ENCODE assay signal across 17 cellular contexts in genomic region chr2:95058989-95059601, GRCh38. TPM values are rescaled to one million over a fixed set of nuclear protein-coding genes. Genes with fewer than 3 reads are reported as not detected.
A peak's percentile ranks its signal among the peaks of the same experiment; 100 is the strongest.
DNase-seq lines count a peak whose midpoint lies in the region; ATAC-seq and TF ChIP-seq lines count a peak whose summit lies in the region.
"Had no signal": no experiment of that assay in that cellular context is flagged by ENCODE, and none has a peak within 500 bp of the region (broad histone marks: within the 10 kb centered on the region; RNA-seq: fewer than 3 reads in every experiment).

No MANE protein-coding gene starts in this region.

- H2AFZ ChIP-seq in neural progenitor cell (replicated peaks): no peak overlapping the region

- H3K27ac Mint-ChIP-seq in neural progenitor cell: no peak overlapping the region
- H3K27ac Mint-ChIP-seq: stimulated activated naive CD8-positive, alpha-beta T cell treated with anti-CD3 and anti-CD28 coated beads, Interleukin-15, Interleukin-2, amounts not matched to agents 100 ng/mL and 50 ng/mL, for 24 hours had no signal

- H3K4me3 ChIP-seq in stomach: no peak overlapping the region
- H3K4me3 ChIP-seq in neural progenitor cell: no peak overlapping the region
- H3K4me3 ChIP-seq: breast epithelium, GM12878, SJCRH30 had no signal

- no peak overlapping the region for H3K9ac ChIP-seq in neural progenitor cell

- intact Hi-C loops in stomach (cut with DNase I; ENCODE audit: low total_unique reads): no loop called here

- DNase-seq in activated CD4-positive, CD25-positive, alpha-beta regulatory T cell treated with anti-CD3 and anti-CD28 coated beads, Interleukin-2, amount 50 U/mL, for 72 hours: peak; percentile 7
- DNase-seq in activated CD4-positive, CD25-positive, alpha-beta regulatory T cell (lab: John Stamatoyannopoulos, UW): no peak
- peak; percentile 47 for DNase-seq in astrocyte of the hippocampus (ENCODE audit: low read depth, low spot score)
- peak; percentile 85 for DNase-seq in left kidney (ENCODE audit: low read depth, low spot score)
- peak; percentile 29 for DNase-seq in stomach
- DNase-seq in neural progenitor cell (ENCODE audit: low spot score): no peak
- DNase-seq in retina: no peak
- DNase-seq: activated CD8-positive, alpha-beta T cell treated with anti-CD3 and anti-CD28 coated beads, Interleukin-2, amount 10 ng/mL, durations not matched to agents 7 days and 5 days; activated naive CD4-positive, alpha-beta T cell; Karpas-422; midbrain; SJCRH30 had no signal

- H3K4me1 ChIP-seq in stomach (peaks cover 0 to 24% (median 13%) of the 10 kb centered on the region in 4 donors), neural progenitor cell (no peaks in the 10 kb centered on the region)
- H3K4me1 ChIP-seq: breast epithelium had no signal

- TF ChIP-seq POLR2A in stomach (IDR thresholded peaks at IDR 0.05): no peak

- no peak for TF ChIP-seq EP300 in stomach (IDR thresholded peaks at IDR 0.05)

- H3K9me3 ChIP-seq in stomach (no peaks in the 10 kb centered on the region), neural progenitor cell (ENCODE audit: low read depth) (peaks cover 6% of the 10 kb centered on the region)
- H3K9me3 ChIP-seq: breast epithelium, SJCRH30 had no signal

- H3K4me2 ChIP-seq in neural progenitor cell: no peak overlapping the region

- no peaks in the 10 kb centered on the region for H3K9me3 Mint-ChIP-seq in neural progenitor cell
- H3K9me3 Mint-ChIP-seq: stimulated activated naive CD8-positive, alpha-beta T cell treated with anti-CD3 and anti-CD28 coated beads, Interleukin-15, Interleukin-2, amounts not matched to agents 100 ng/mL and 50 ng/mL, for 24 hours had no signal

- no peaks in the 10 kb centered on the region for H3K79me2 ChIP-seq in neural progenitor cell (ENCODE audit: low read depth)

- WGBS in stomach, 5 donors: 45 to 59% (median 55%) methylated on average over 7 to 11 of the region's 11 CpGs

- peaks cover 0 to 33% (median 0%) of the 10 kb centered on the region in 3 donors for H3K27me3 ChIP-seq in stomach
- no peaks in the 10 kb centered on the region for H3K27me3 ChIP-seq in neural progenitor cell
- H3K27me3 ChIP-seq: SJCRH30 had no signal

- no peaks in the 10 kb centered on the region for H4K20me1 ChIP-seq in neural progenitor cell (ENCODE audit: low read depth)

- no peak for TF ChIP-seq CTCF in stomach (IDR thresholded peaks at IDR 0.05)
- no peak for TF ChIP-seq CTCF in neural progenitor cell (IDR thresholded peaks at IDR 0.05)

- H3K36me3 Mint-ChIP-seq in neural progenitor cell: no peaks in the 10 kb centered on the region

- no peaks in the 10 kb centered on the region for H3K36me3 ChIP-seq in stomach
- H3K36me3 ChIP-seq in neural progenitor cell: no peaks in the 10 kb centered on the region
- H3K36me3 ChIP-seq: breast epithelium, SJCRH30 had no signal

- peaks cover 41% of the 10 kb centered on the region for H3K4me1 Mint-ChIP-seq in neural progenitor cell

- no peak overlapping the region for H3K4me3 Mint-ChIP-seq in neural progenitor cell
- H3K4me3 Mint-ChIP-seq: activated CD8-positive, alpha-beta T cell treated with anti-CD3 and anti-CD28 coated beads, Interleukin-2, amount 10 ng/mL, durations not matched to agents 7 days and 5 days; stimulated activated naive CD8-positive, alpha-beta T cell treated with anti-CD3 and anti-CD28 coated beads, Interleukin-15, Interleukin-2, amounts not matched to agents 100 ng/mL and 50 ng/mL, for 24 hours had no signal

- H3K27ac ChIP-seq in stomach: peak overlapping the region in 2 of 5 donors; percentile 51 to 64
- H3K27ac ChIP-seq in neural progenitor cell: no peak overlapping the region
- H3K27ac ChIP-seq: breast epithelium, SJCRH30 had no signal

- H3F3A ChIP-seq in neural progenitor cell (ENCODE audit: low read depth): no peaks in the 10 kb centered on the region

- H3K27me3 Mint-ChIP-seq in neural progenitor cell (ENCODE audit: insufficient read depth, low read depth): peaks cover 15% of the 10 kb centered on the region
- H3K27me3 Mint-ChIP-seq: stimulated activated naive CD8-positive, alpha-beta T cell treated with anti-CD3 and anti-CD28 coated beads, Interleukin-15, Interleukin-2, amounts not matched to agents 100 ng/mL and 50 ng/mL, for 24 hours had no signal

- no peak for ATAC-seq in HG02870 (IDR thresholded peaks at IDR 0.05; ENCODE audit: unreplicated experiment)
- ATAC-seq: activated CD8-positive, alpha-beta T cell treated with anti-CD3 and anti-CD28 coated beads, Interleukin-2, amount 10 ng/mL, durations not matched to agents 7 days and 5 days; GM12878 had no signal

RNA-seq across cellular contexts. Expression of gene MAL, which starts 33.6 kb away (rescaled TPM):
- total RNA-seq in stomach (10 to 100 TPM in 3 of 5 donors, 1 to 10 TPM in 2; 3.2 to 95.5 (median 15.8) TPM), neural progenitor cell (ENCODE audit: low replicate concordance) (not detected in 2 replicates)
- polyA plus RNA-seq in stomach: 100 to 1,000 TPM in 1 of 3 donors, 10 to 100 TPM in 2; 14.8 to 198 (median 67.2) TPM
- total RNA-seq: frontal cortex, SJCRH30 had no signal

Comparison
In these comparisons a context has a peak if more than half of its experiments do, and no peak if none do; other contexts are left out.
1. DNase-seq: peak in activated CD4-positive, CD25-positive, alpha-beta regulatory T cell treated with anti-CD3 and anti-CD28 coated beads, Interleukin-2, amount 50 U/mL, for 72 hours (single experiment), astrocyte of the hippocampus (single experiment), left kidney (single experiment) and stomach (single experiment); none in activated CD4-positive, CD25-positive, alpha-beta regulatory T cell (0 of 4), neural progenitor cell (single experiment) and retina (single experiment).